Comparison of ENCODE assay signal across 1 cellular context in the genomic region with DNA sequence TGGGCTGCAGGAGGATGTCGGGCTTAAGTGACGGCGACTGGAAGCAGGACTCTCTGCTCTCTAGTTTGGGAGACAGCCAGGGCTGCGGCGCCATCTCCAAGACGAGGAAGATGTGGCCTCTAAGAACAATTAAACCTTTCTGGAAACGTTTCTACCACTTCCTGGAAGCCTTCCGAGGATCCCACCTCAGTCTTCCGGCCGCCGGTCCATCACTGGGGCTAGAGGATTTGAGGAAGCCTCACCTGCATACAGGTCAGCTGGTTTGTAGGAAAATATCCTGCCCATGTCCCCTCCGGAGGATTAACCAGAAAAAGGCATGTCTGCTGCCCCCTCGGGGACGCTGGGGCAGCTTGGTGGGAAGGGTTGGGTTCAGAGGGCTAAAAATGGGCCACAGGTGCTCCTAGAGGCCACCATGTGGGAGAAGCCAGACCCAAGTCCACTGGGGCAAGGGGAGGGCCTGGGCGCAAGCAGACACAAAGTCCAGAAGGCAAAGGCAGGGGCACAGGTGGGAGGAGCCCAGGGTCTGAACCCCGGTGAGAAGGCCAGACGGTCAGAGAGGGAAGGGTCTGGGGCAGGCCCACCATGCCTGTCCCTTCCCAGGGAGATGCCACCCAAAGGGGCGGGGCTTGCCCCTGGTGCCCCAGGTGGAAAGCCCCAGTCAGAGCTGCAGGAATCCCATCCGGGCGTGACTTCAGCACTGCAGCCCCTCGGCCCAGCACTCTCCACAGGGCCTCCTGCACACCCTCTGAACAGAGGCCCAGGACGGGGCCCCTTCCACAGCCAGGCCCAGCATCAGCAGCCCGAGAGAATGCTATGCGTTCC.
A peak's percentile ranks its signal among the peaks of the same experiment; 100 is the strongest.
TF ChIP-seq lines count a peak whose summit lies in the region.

No MANE protein-coding gene starts in this region.

TF ChIP-seq in HepG2, 621 proteins besides CTCF, POLR2A, EP300 and RAD21 (continued from another document and continues in another):
- TF ChIP-seq, protein P1, sequence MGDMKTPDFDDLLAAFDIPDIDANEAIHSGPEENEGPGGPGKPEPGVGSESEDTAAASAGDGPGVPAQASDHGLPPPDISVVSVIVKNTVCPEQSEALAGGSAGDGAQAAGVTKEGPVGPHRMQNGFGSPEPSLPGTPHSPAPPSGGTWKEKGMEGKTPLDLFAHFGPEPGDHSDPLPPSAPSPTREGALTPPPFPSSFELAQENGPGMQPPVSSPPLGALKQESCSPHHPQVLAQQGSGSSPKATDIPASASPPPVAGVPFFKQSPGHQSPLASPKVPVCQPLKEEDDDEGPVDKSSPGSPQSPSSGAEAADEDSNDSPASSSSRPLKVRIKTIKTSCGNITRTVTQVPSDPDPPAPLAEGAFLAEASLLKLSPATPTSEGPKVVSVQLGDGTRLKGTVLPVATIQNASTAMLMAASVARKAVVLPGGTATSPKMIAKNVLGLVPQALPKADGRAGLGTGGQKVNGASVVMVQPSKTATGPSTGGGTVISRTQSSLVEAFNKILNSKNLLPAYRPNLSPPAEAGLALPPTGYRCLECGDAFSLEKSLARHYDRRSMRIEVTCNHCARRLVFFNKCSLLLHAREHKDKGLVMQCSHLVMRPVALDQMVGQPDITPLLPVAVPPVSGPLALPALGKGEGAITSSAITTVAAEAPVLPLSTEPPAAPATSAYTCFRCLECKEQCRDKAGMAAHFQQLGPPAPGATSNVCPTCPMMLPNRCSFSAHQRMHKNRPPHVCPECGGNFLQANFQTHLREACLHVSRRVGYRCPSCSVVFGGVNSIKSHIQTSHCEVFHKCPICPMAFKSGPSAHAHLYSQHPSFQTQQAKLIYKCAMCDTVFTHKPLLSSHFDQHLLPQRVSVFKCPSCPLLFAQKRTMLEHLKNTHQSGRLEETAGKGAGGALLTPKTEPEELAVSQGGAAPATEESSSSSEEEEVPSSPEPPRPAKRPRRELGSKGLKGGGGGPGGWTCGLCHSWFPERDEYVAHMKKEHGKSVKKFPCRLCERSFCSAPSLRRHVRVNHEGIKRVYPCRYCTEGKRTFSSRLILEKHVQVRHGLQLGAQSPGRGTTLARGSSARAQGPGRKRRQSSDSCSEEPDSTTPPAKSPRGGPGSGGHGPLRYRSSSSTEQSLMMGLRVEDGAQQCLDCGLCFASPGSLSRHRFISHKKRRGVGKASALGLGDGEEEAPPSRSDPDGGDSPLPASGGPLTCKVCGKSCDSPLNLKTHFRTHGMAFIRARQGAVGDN (CRISPR knock-in tag; IDR thresholded peaks at IDR 0.05) = peak; percentile 88
- peak; percentile 58 for TF ChIP-seq YY1 (IDR thresholded peaks at IDR 0.05; ENCODE audit: insufficient read depth, insufficient replicate concordance, low read depth, low read length)
- TF ChIP-seq, protein P2, sequence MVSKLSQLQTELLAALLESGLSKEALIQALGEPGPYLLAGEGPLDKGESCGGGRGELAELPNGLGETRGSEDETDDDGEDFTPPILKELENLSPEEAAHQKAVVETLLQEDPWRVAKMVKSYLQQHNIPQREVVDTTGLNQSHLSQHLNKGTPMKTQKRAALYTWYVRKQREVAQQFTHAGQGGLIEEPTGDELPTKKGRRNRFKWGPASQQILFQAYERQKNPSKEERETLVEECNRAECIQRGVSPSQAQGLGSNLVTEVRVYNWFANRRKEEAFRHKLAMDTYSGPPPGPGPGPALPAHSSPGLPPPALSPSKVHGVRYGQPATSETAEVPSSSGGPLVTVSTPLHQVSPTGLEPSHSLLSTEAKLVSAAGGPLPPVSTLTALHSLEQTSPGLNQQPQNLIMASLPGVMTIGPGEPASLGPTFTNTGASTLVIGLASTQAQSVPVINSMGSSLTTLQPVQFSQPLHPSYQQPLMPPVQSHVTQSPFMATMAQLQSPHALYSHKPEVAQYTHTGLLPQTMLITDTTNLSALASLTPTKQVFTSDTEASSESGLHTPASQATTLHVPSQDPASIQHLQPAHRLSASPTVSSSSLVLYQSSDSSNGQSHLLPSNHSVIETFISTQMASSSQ (IDR thresholded peaks at IDR 0.05; ENCODE audit: low read depth) = no peak
- TF ChIP-seq, protein P2 (CRISPR knock-in tag; IDR thresholded peaks at IDR 0.05; ENCODE audit: borderline replicate concordance) = no peak
- no peak for TF ChIP-seq ZNF484 (CRISPR knock-in tag; IDR thresholded peaks at IDR 0.05; ENCODE audit: borderline replicate concordance, low read depth)
- TF ChIP-seq, protein P3, sequence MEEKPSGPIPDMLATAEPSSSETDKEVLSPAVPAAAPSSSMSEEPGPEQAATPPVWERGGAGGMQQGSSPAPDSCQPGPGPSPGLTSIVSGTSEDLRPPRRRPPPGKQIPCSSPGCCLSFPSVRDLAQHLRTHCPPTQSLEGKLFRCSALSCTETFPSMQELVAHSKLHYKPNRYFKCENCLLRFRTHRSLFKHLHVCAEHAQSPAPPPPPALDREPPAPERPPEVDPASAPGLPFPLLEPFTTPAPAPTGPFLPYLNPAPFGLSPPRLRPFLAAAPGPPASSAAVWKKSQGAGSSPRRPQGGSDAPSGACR (CRISPR knock-in tag; IDR thresholded peaks at IDR 0.05) = no peak
- TF ChIP-seq RELA (CRISPR knock-in tag; IDR thresholded peaks at IDR 0.05) = no peak
- TF ChIP-seq, protein P4, sequence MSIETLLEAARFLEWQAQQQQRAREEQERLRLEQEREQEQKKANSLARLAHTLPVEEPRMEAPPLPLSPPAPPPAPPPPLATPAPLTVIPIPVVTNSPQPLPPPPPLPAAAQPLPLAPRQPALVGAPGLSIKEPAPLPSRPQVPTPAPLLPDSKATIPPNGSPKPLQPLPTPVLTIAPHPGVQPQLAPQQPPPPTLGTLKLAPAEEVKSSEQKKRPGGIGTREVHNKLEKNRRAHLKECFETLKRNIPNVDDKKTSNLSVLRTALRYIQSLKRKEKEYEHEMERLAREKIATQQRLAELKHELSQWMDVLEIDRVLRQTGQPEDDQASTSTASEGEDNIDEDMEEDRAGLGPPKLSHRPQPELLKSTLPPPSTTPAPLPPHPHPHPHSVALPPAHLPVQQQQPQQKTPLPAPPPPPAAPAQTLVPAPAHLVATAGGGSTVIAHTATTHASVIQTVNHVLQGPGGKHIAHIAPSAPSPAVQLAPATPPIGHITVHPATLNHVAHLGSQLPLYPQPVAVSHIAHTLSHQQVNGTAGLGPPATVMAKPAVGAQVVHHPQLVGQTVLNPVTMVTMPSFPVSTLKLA (IDR thresholded peaks at IDR 0.05) = no peak
- TF ChIP-seq ZSCAN30 (CRISPR knock-in tag; IDR thresholded peaks at IDR 0.05) = no peak
- TF ChIP-seq ZNF234 (CRISPR knock-in tag; conservative IDR thresholded peaks at IDR 0.05) = no peak
- no peak for TF ChIP-seq ZNF546 (CRISPR knock-in tag; conservative IDR thresholded peaks at IDR 0.05)
- TF ChIP-seq ZNF124 (CRISPR knock-in tag; IDR thresholded peaks at IDR 0.05) = no peak; the same call in 1 of the 2 replicates
- TF ChIP-seq, protein P5, sequence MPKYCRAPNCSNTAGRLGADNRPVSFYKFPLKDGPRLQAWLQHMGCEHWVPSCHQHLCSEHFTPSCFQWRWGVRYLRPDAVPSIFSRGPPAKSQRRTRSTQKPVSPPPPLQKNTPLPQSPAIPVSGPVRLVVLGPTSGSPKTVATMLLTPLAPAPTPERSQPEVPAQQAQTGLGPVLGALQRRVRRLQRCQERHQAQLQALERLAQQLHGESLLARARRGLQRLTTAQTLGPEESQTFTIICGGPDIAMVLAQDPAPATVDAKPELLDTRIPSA (CRISPR knock-in tag; IDR thresholded peaks at IDR 0.05; ENCODE audit: borderline replicate concordance) = no peak
- TF ChIP-seq ARNT2 (CRISPR knock-in tag; IDR thresholded peaks at IDR 0.05; ENCODE audit: low read depth) = no peak
- peak; percentile 39; the same call in 1 of the 2 replicates for TF ChIP-seq ZNF501 (CRISPR knock-in tag; IDR thresholded peaks at IDR 0.05)
- no peak for TF ChIP-seq BRD4 (CRISPR knock-in tag; IDR thresholded peaks at IDR 0.05)
- TF ChIP-seq, protein P6, sequence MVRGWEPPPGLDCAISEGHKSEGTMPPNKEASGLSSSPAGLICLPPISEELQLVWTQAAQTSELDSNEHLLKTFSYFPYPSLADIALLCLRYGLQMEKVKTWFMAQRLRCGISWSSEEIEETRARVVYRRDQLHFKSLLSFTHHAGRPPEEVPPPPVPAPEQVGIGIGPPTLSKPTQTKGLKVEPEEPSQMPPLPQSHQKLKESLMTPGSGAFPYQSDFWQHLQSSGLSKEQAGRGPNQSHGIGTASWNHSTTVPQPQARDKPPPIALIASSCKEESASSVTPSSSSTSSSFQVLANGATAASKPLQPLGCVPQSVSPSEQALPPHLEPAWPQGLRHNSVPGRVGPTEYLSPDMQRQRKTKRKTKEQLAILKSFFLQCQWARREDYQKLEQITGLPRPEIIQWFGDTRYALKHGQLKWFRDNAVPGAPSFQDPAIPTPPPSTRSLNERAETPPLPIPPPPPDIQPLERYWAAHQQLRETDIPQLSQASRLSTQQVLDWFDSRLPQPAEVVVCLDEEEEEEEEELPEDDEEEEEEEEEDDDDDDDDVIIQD (CRISPR knock-in tag; IDR thresholded peaks at IDR 0.05; ENCODE audit: low read depth) = peak; percentile 48; the same call in 1 of the 2 replicates
- TF ChIP-seq, protein P7, sequence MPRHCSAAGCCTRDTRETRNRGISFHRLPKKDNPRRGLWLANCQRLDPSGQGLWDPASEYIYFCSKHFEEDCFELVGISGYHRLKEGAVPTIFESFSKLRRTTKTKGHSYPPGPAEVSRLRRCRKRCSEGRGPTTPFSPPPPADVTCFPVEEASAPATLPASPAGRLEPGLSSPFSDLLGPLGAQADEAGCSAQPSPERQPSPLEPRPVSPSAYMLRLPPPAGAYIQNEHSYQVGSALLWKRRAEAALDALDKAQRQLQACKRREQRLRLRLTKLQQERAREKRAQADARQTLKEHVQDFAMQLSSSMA (CRISPR knock-in tag; IDR thresholded peaks at IDR 0.05) = no peak
- TF ChIP-seq ZNF510 (CRISPR knock-in tag; IDR thresholded peaks at IDR 0.05; ENCODE audit: low read depth) = no peak
- TF ChIP-seq ZNF354B (CRISPR knock-in tag; IDR thresholded peaks at IDR 0.05) = no peak
- TF ChIP-seq TAF1 (CRISPR knock-in tag; IDR thresholded peaks at IDR 0.05) = no peak
- TF ChIP-seq ZNF232 (CRISPR knock-in tag; IDR thresholded peaks at IDR 0.05; ENCODE audit: borderline replicate concordance) = 0 out of 2 replicates have a peak, but pooled peaks have one; percentile 17
- 0 out of 2 replicates have a peak, but pooled peaks have one; percentile 58 for TF ChIP-seq TOPORS (CRISPR knock-in tag; IDR thresholded peaks at IDR 0.05)
- no peak for TF ChIP-seq SRY (CRISPR knock-in tag; IDR thresholded peaks at IDR 0.05)
- no peak; the same call in 1 of the 2 replicates for TF ChIP-seq ZNF205 (CRISPR knock-in tag; IDR thresholded peaks at IDR 0.05)
- peak; percentile 65; the same call in 1 of the 2 replicates for TF ChIP-seq ZSCAN25 (CRISPR knock-in tag; IDR thresholded peaks at IDR 0.05)
- no peak for TF ChIP-seq ZNF589 (CRISPR knock-in tag; conservative IDR thresholded peaks at IDR 0.05)
- TF ChIP-seq, protein P8, sequence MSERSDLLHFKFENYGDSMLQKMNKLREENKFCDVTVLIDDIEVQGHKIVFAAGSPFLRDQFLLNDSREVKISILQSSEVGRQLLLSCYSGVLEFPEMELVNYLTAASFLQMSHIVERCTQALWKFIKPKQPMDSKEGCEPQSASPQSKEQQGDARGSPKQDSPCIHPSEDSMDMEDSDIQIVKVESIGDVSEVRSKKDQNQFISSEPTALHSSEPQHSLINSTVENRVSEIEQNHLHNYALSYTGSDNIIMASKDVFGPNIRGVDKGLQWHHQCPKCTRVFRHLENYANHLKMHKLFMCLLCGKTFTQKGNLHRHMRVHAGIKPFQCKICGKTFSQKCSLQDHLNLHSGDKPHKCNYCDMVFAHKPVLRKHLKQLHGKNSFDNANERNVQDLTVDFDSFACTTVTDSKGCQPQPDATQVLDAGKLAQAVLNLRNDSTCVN (CRISPR knock-in tag; IDR thresholded peaks at IDR 0.05; ENCODE audit: borderline replicate concordance) = no peak
- TF ChIP-seq, protein P9, sequence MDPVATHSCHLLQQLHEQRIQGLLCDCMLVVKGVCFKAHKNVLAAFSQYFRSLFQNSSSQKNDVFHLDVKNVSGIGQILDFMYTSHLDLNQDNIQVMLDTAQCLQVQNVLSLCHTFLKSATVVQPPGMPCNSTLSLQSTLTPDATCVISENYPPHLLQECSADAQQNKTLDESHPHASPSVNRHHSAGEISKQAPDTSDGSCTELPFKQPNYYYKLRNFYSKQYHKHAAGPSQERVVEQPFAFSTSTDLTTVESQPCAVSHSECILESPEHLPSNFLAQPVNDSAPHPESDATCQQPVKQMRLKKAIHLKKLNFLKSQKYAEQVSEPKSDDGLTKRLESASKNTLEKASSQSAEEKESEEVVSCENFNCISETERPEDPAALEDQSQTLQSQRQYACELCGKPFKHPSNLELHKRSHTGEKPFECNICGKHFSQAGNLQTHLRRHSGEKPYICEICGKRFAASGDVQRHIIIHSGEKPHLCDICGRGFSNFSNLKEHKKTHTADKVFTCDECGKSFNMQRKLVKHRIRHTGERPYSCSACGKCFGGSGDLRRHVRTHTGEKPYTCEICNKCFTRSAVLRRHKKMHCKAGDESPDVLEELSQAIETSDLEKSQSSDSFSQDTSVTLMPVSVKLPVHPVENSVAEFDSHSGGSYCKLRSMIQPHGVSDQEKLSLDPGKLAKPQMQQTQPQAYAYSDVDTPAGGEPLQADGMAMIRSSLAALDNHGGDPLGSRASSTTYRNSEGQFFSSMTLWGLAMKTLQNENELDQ (CRISPR knock-in tag; IDR thresholded peaks at IDR 0.05; ENCODE audit: borderline replicate concordance) = no peak
- no peak for TF ChIP-seq JUND (CRISPR knock-in tag; IDR thresholded peaks at IDR 0.05)
- peak in 1 of 2 experiments; percentile 49; a peak in 1 of 4 replicates for TF ChIP-seq NR2F1 (CRISPR knock-in tag; IDR thresholded peaks at IDR 0.05)
- no peak for TF ChIP-seq HOXA9 (CRISPR knock-in tag; IDR thresholded peaks at IDR 0.05; ENCODE audit: borderline replicate concordance)
- TF ChIP-seq NFYB (CRISPR knock-in tag; IDR thresholded peaks at IDR 0.05) = no peak; the same call in 1 of the 2 replicates
- TF ChIP-seq IRX3 (CRISPR knock-in tag; IDR thresholded peaks at IDR 0.05; ENCODE audit: borderline replicate concordance, low read depth) = no peak
- TF ChIP-seq, protein P10, sequence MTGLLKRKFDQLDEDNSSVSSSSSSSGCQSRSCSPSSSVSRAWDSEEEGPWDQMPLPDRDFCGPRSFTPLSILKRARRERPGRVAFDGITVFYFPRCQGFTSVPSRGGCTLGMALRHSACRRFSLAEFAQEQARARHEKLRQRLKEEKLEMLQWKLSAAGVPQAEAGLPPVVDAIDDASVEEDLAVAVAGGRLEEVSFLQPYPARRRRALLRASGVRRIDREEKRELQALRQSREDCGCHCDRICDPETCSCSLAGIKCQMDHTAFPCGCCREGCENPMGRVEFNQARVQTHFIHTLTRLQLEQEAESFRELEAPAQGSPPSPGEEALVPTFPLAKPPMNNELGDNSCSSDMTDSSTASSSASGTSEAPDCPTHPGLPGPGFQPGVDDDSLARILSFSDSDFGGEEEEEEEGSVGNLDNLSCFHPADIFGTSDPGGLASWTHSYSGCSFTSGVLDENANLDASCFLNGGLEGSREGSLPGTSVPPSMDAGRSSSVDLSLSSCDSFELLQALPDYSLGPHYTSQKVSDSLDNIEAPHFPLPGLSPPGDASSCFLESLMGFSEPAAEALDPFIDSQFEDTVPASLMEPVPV (CRISPR knock-in tag; IDR thresholded peaks at IDR 0.05) = no peak
